Comparison of ENCODE assay signal across 33 cellular contexts in genomic region chr12:74280156-74280655, GRCh38.
DNase-seq lines count a peak whose midpoint lies in the region; ATAC-seq, FAIRE-seq and TF ChIP-seq lines count a peak whose summit lies in the region.
"Had no signal": no experiment of that assay in that cellular context is flagged by ENCODE, and none has a peak within 500 bp of the region (broad histone marks: within the 10 kb centered on the region; RNA-seq: fewer than 3 reads in every experiment).

No MANE protein-coding gene starts in this region.

- H3K27ac ChIP-seq in right lobe of liver (no peak overlapping the region), HepG2 (ENCODE audit: extremely low read length, insufficient read depth, low read length) (no peak overlapping the region), epithelial cell of prostate (peak overlapping the region; percentile 80)
- H3K27ac ChIP-seq: 22Rv1; A549; BLaER1; BLaER1 treated with 17β-estradiol and CSF1 and Interleukin-3, amounts not matched to agents 10 nM and 100 nM; C4-2B had no signal

- no peaks in the 10 kb centered on the region for H3K9me3 ChIP-seq in right lobe of liver
- H3K9me3 ChIP-seq in HepG2 (ENCODE audit: low read length) = no peaks in the 10 kb centered on the region
- H3K9me3 ChIP-seq: BE2C, Caco-2 had no signal

- ATAC-seq in right lobe of liver = peak in 2 of 4 donors; percentile 58 to 72
- ATAC-seq in HepG2 = no peak
- peak; percentile 89 for ATAC-seq in left lobe of liver
- ATAC-seq: A549; CD8-positive, alpha-beta T cell had no signal

- no peaks in the 10 kb centered on the region for H3K36me3 ChIP-seq in right lobe of liver
- no peaks in the 10 kb centered on the region for H3K36me3 ChIP-seq in HepG2 (replicated peaks in 1 of 2; ENCODE audit: control insufficient read depth in 1 of 2, insufficient read depth in 2 of 2, low read length in 2 of 2)
- H3K36me3 ChIP-seq: BE2C; BLaER1; BLaER1 treated with 17β-estradiol and CSF1 and Interleukin-3, amounts not matched to agents 10 nM and 100 nM had no signal

- H3K4me3 ChIP-seq in right lobe of liver = no peak overlapping the region
- H3K4me3 ChIP-seq in HepG2 (replicated peaks in 1 of 3; ENCODE audit: insufficient read depth in 1 of 3, low read depth in 2 of 3, low read length in 3 of 3) = no peak overlapping the region
- H3K4me3 ChIP-seq: A549; BLaER1; BLaER1 treated with 17β-estradiol and CSF1 and Interleukin-3, amounts not matched to agents 10 nM and 100 nM had no signal

- H4K20me1 ChIP-seq in HepG2 (ENCODE audit: insufficient read depth, low read length) = no peaks in the 10 kb centered on the region
- H4K20me1 ChIP-seq: BLaER1; BLaER1 treated with 17β-estradiol and CSF1 and Interleukin-3, amounts not matched to agents 10 nM and 100 nM had no signal

- DNase-seq in right lobe of liver (peak in 2 of 3 donors; percentile 72 to 86), HepG2 (ENCODE audit: low spot score) (no peak), epithelial cell of prostate (ENCODE audit: low read depth, low spot score) (no peak), left lobe of liver (ENCODE audit: low spot score) (peak; percentile 89), H54 (ENCODE audit: insufficient read length, low spot score) (no peak), HTR-8/SVneo (ENCODE audit: insufficient read length, low spot score) (no peak)
- DNase-seq: 8988T; ACHN; AML-193; BE2C; C1 segment of cervical spinal cord; Caco-2; Calu3; CD4-positive, alpha-beta memory T cell; CD4-positive, alpha-beta T cell; CD4-positive, CD25-positive, alpha-beta regulatory T cell; CD8-positive, alpha-beta memory T cell; CD8-positive, alpha-beta T cell; COR-L47; DMS 273 treated with DMSO at 0.1 percent for 48 hours; DMS153; DMS53; DMS79; DMS79 treated with DMSO at 0.1 percent for 48 hours; DND-41; EL had no signal

- TF ChIP-seq CTCF in right lobe of liver (IDR thresholded peaks at IDR 0.05) (no peak), HepG2 (CRISPR knock-in tag; IDR thresholded peaks at IDR 0.05) (no peak)

- POLR2A ChIA-PET in HepG2 (lab: Yijun Ruan, JAX) = no interaction called here

- H2AFZ ChIP-seq in HepG2 (ENCODE audit: low read length) = no peak overlapping the region

- WGBS in right lobe of liver (ENCODE audit: insufficient coverage, low coverage, low lambda C conversion rate, missing lambda C conversion rate) = 37% methylated on average over 2 of the region's 5 CpGs
- 4% methylated on average over 5 of the region's 5 CpGs for WGBS in HepG2 (ENCODE audit: low lambda C conversion rate)

- no peak for FAIRE-seq in HepG2 (lab: Jason Lieb, UNC)
- FAIRE-seq in H54 (lab: Jason Lieb, UNC) = no peak
- FAIRE-seq in HTR-8/SVneo (lab: Jason Lieb, UNC) = no peak
- FAIRE-seq: A204.1, A549, D721Med had no signal

- BruUV-seq in HepG2 (replicated peaks; lab: Mats Ljungman, UMichigan) = no TSS peak

- H3K27me3 ChIP-seq in right lobe of liver (no peaks in the 10 kb centered on the region), HepG2 (ENCODE audit: control insufficient read depth in 1 of 2, insufficient read depth in 2 of 2, low read length in 2 of 2) (no peaks in the 10 kb centered on the region)
- H3K27me3 ChIP-seq: BE2C; BLaER1; BLaER1 treated with 17β-estradiol and CSF1 and Interleukin-3, amounts not matched to agents 10 nM and 100 nM had no signal

- intact Hi-C loops in right lobe of liver (cut with DNase I) = no loop called here
- intact Hi-C loops in HepG2 (cut with micrococcal nuclease; ENCODE audit: unreplicated experiment) = no loop called here

- H3K79me2 ChIP-seq in HepG2 (ENCODE audit: insufficient read depth, low read length) = no peaks in the 10 kb centered on the region

- H3K4me1 ChIP-seq in right lobe of liver (no peaks in the 10 kb centered on the region), HepG2 (ENCODE audit: insufficient read depth, low read length) (no peaks in the 10 kb centered on the region)
- H3K4me1 ChIP-seq: A549; BE2C; BLaER1; BLaER1 treated with 17β-estradiol and CSF1 and Interleukin-3, amounts not matched to agents 10 nM and 100 nM; Caco-2 had no signal

- CTCF ChIA-PET in HepG2 (lab: Yijun Ruan, JAX; ENCODE audit: low intra/inter-chr PET ratio, low total read pairs) = no interaction called here

- in situ Hi-C loops in HepG2 (cut with HindIII; ENCODE audit: extremely low pct_ligation_motif_present, low pct_unique_long_range_greater_than_20kb) = no loop called here

- no peak overlapping the region for H3K9ac ChIP-seq in HepG2 (ENCODE audit: insufficient read depth, low read depth, low read length)
- H3K9ac ChIP-seq: BLaER1; BLaER1 treated with 17β-estradiol and CSF1 and Interleukin-3, amounts not matched to agents 10 nM and 100 nM had no signal

- TF ChIP-seq POLR2A in right lobe of liver (IDR thresholded peaks at IDR 0.05) (no peak), HepG2 (IDR thresholded peaks at IDR 0.05; ENCODE audit: insufficient read depth in 1 of 2, low read depth in 2 of 2, low read length in 2 of 2) (no peak), H54 (IDR thresholded peaks at IDR 0.05; ENCODE audit: low read depth, low read length) (no peak)

- TF ChIP-seq EP300 in HepG2 (IDR thresholded peaks at IDR 0.05; ENCODE audit: low read depth in 2 of 2, low read length in 2 of 2) = no peak
- no peak for TF ChIP-seq EP300 in HepG2 (CRISPR knock-in tag; IDR thresholded peaks at IDR 0.05; ENCODE audit: borderline replicate concordance)

- no peak overlapping the region for H3K4me2 ChIP-seq in HepG2 (ENCODE audit: low read depth, low read length)
- H3K4me2 ChIP-seq: A549; BLaER1; BLaER1 treated with 17β-estradiol and CSF1 and Interleukin-3, amounts not matched to agents 10 nM and 100 nM had no signal

- no peak for TF ChIP-seq RAD21 in HepG2 (CRISPR knock-in tag; IDR thresholded peaks at IDR 0.05)

TF ChIP-seq in HepG2, 621 proteins besides CTCF, POLR2A, EP300 and RAD21:
- no peak for TF ChIP-seq HNF4G (IDR thresholded peaks at IDR 0.05; ENCODE audit: borderline replicate concordance, low read depth, low read length)
- TF ChIP-seq HNF4G (CRISPR knock-in tag; IDR thresholded peaks at IDR 0.05; ENCODE audit: borderline replicate concordance, low read depth) = no peak
- TF ChIP-seq TBX2 (CRISPR knock-in tag; IDR thresholded peaks at IDR 0.05; ENCODE audit: borderline replicate concordance) = no peak
- TF ChIP-seq, protein P1, sequence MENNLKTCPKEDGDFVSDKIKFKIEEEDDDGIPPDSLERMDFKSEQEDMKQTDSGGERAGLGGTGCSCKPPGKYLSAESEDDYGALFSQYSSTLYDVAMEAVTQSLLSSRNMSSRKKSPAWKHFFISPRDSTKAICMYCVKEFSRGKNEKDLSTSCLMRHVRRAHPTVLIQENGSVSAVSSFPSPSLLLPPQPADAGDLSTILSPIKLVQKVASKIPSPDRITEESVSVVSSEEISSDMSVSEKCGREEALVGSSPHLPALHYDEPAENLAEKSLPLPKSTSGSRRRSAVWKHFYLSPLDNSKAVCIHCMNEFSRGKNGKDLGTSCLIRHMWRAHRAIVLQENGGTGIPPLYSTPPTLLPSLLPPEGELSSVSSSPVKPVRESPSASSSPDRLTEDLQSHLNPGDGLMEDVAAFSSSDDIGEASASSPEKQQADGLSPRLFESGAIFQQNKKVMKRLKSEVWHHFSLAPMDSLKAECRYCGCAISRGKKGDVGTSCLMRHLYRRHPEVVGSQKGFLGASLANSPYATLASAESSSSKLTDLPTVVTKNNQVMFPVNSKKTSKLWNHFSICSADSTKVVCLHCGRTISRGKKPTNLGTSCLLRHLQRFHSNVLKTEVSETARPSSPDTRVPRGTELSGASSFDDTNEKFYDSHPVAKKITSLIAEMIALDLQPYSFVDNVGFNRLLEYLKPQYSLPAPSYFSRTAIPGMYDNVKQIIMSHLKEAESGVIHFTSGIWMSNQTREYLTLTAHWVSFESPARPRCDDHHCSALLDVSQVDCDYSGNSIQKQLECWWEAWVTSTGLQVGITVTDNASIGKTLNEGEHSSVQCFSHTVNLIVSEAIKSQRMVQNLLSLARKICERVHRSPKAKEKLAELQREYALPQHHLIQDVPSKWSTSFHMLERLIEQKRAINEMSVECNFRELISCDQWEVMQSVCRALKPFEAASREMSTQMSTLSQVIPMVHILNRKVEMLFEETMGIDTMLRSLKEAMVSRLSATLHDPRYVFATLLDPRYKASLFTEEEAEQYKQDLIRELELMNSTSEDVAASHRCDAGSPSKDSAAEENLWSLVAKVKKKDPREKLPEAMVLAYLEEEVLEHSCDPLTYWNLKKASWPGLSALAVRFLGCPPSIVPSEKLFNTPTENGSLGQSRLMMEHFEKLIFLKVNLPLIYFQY (CRISPR knock-in tag; IDR thresholded peaks at IDR 0.05; ENCODE audit: borderline replicate concordance) = no peak
- no peak for TF ChIP-seq ESRRA (CRISPR knock-in tag; IDR thresholded peaks at IDR 0.05; ENCODE audit: low read depth)
- TF ChIP-seq ZNF510 (CRISPR knock-in tag; IDR thresholded peaks at IDR 0.05; ENCODE audit: low read depth) = no peak

Comparison
In these comparisons a context has a peak if more than half of its experiments do, and no peak if none do; other contexts are left out.
1. DNase-seq: peak in right lobe of liver (2 of 3) and left lobe of liver (single experiment); none in HepG2 (single experiment), epithelial cell of prostate (single experiment), H54 (single experiment) and HTR-8/SVneo (single experiment).